21 cellular contexts compared by ENCODE assay signal in the genomic region with DNA sequence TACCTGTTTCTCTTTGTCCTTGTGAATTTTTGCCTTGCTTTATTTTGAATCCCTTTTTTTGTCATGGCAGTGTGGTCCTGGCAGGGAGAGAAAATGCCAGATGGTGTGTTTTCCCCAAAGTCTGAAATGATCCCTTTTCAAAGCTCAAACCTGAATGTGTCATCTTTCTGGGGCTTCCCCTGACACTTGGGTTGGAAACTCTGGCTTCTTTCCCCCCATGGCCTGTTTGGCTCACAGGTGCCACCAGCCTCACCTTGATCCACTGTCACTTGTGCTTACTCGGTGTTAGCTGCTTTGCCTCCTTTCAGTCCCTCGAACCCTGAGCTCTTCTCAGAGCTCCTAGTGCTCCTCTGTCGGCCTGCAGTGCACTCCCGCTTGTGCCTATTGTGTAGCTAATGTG. TPM values are rescaled to one million over a fixed set of nuclear protein-coding genes. Genes with fewer than 3 reads are reported as not detected.
DNase-seq lines count a peak whose midpoint lies in the region; ATAC-seq, FAIRE-seq and TF ChIP-seq lines count a peak whose summit lies in the region.
"Had no signal": no experiment of that assay in that cellular context is flagged by ENCODE, and none has a peak within 500 bp of the region (broad histone marks: within the 10 kb centered on the region; RNA-seq: fewer than 3 reads in every experiment).

No MANE protein-coding gene starts in this region.

- H3K27me3 Mint-ChIP-seq in activated CD4-positive, alpha-beta T cell treated with anti-CD3 and anti-CD28 coated beads for 36 hours = no peaks in the 10 kb centered on the region
- no peaks in the 10 kb centered on the region for H3K27me3 Mint-ChIP-seq in stimulated activated naive CD8-positive, alpha-beta T cell treated with anti-CD3 and anti-CD28 coated beads, Interleukin-15, amount 100 ng/mL, for 72 hours
- no peaks in the 10 kb centered on the region for H3K27me3 Mint-ChIP-seq in activated T-helper 17 cell treated with anti-CD3 and anti-CD28 coated beads, Interleukin-2, amount 50 U/mL, for 72 hours
- no peaks in the 10 kb centered on the region for H3K27me3 Mint-ChIP-seq in stimulated activated naive CD8-positive, alpha-beta T cell treated with anti-CD3 and anti-CD28 coated beads, Interleukin-15, Interleukin-2, amounts not matched to agents 100 ng/mL and 50 ng/mL, for 24 hours
- H3K27me3 Mint-ChIP-seq in MCF 10A (ENCODE audit: insufficient read depth, unreplicated experiment) = no peaks in the 10 kb centered on the region
- H3K27me3 Mint-ChIP-seq: CD8-positive, alpha-beta memory T cell had no signal

- peak; percentile 16 for DNase-seq in activated CD4-positive, alpha-beta T cell treated with anti-CD3 and anti-CD28 coated beads for 36 hours
- DNase-seq in activated CD4-positive, alpha-beta T cell treated with anti-CD3 and anti-CD28 coated beads, Interleukin-2, amount 50 U/mL, for 4 hours = no peak
- DNase-seq in stimulated activated naive CD8-positive, alpha-beta T cell treated with anti-CD3 and anti-CD28 coated beads, Interleukin-15, Interleukin-2, amounts not matched to agents 100 U/mL and 50 U/mL, for 24 hours = no peak
- DNase-seq in stimulated activated naive CD8-positive, alpha-beta T cell treated with anti-CD3 and anti-CD28 coated beads, Interleukin-15, amount 100 ng/mL, for 72 hours = no peak
- no peak for DNase-seq in MCF 10A (ENCODE audit: unreplicated experiment)
- no peak for DNase-seq in D721Med (ENCODE audit: insufficient read length, low spot score)
- DNase-seq: DND-41, GDM1, GOT3, NCI-H1417 treated with DMSO at 0.1 percent for 48 hours, NCI-H1930, NCI-H510A, NCI-H774, Peyer's patch had no signal

- H3K36me3 Mint-ChIP-seq in activated CD4-positive, alpha-beta T cell treated with anti-CD3 and anti-CD28 coated beads for 36 hours (ENCODE audit: low read depth) = peaks cover 30% of the 10 kb centered on the region
- peaks cover 15% of the 10 kb centered on the region for H3K36me3 Mint-ChIP-seq in activated T-helper 17 cell treated with anti-CD3 and anti-CD28 coated beads, Interleukin-2, amount 50 U/mL, for 72 hours (ENCODE audit: low read depth)
- peaks cover 42% of the 10 kb centered on the region for H3K36me3 Mint-ChIP-seq in stimulated activated naive CD8-positive, alpha-beta T cell treated with anti-CD3 and anti-CD28 coated beads, Interleukin-15, Interleukin-2, amounts not matched to agents 100 ng/mL and 50 ng/mL, for 24 hours (ENCODE audit: low read depth)
- H3K36me3 Mint-ChIP-seq in MCF 10A (ENCODE audit: insufficient read depth, unreplicated experiment) = peaks cover 16% of the 10 kb centered on the region
- H3K36me3 Mint-ChIP-seq: CD8-positive, alpha-beta memory T cell had no signal

- intact Hi-C loops in activated CD4-positive, alpha-beta T cell treated with anti-CD3 and anti-CD28 coated beads for 36 hours (cut with DNase I, micrococcal nuclease) = no loop called here
- intact Hi-C loops in MCF 10A (cut with micrococcal nuclease) = no loop called here

- no peak for FAIRE-seq in D721Med (lab: Jason Lieb, UNC)
- FAIRE-seq: A204.1, GM12878, GM18507 had no signal

- H3K27ac Mint-ChIP-seq in activated CD4-positive, alpha-beta T cell treated with anti-CD3 and anti-CD28 coated beads for 36 hours = peak overlapping the region; percentile 77
- peak overlapping the region in 1 of 2 donors; percentile 90 for H3K27ac Mint-ChIP-seq in stimulated activated naive CD8-positive, alpha-beta T cell treated with anti-CD3 and anti-CD28 coated beads, Interleukin-15, amount 100 ng/mL, for 72 hours
- peak overlapping the region; percentile 46 for H3K27ac Mint-ChIP-seq in activated T-helper 17 cell treated with anti-CD3 and anti-CD28 coated beads, Interleukin-2, amount 50 U/mL, for 72 hours
- peak overlapping the region; percentile 47 for H3K27ac Mint-ChIP-seq in stimulated activated naive CD8-positive, alpha-beta T cell treated with anti-CD3 and anti-CD28 coated beads, Interleukin-15, Interleukin-2, amounts not matched to agents 100 ng/mL and 50 ng/mL, for 24 hours
- no peak overlapping the region for H3K27ac Mint-ChIP-seq in MCF 10A (ENCODE audit: low read depth, unreplicated experiment)
- H3K27ac Mint-ChIP-seq: CD8-positive, alpha-beta memory T cell had no signal

- POLR2A ChIA-PET in activated CD4-positive, alpha-beta T cell treated with anti-CD3 and anti-CD28 coated beads for 36 hours (lab: Charles Lee) = interaction anchor here (0.6 kb wide), 1 partner anchor 17 kb away, joined by 3 read pairs; no protein-coding TSS in a partner anchor
- POLR2A ChIA-PET in MCF 10A (lab: Yijun Ruan, JAX) = interaction anchor here (1.1 kb wide), 1 partner anchor 232 kb away, joined by 3 read pairs; a partner anchor contains a TSS

- H3K4me1 Mint-ChIP-seq in activated CD4-positive, alpha-beta T cell treated with anti-CD3 and anti-CD28 coated beads for 36 hours = peaks cover 9% of the 10 kb centered on the region
- peaks cover 12% of the 10 kb centered on the region for H3K4me1 Mint-ChIP-seq in stimulated activated naive CD8-positive, alpha-beta T cell treated with anti-CD3 and anti-CD28 coated beads, Interleukin-15, amount 100 ng/mL, for 72 hours
- peaks cover 9% of the 10 kb centered on the region for H3K4me1 Mint-ChIP-seq in activated T-helper 17 cell treated with anti-CD3 and anti-CD28 coated beads, Interleukin-2, amount 50 U/mL, for 72 hours
- H3K4me1 Mint-ChIP-seq in stimulated activated naive CD8-positive, alpha-beta T cell treated with anti-CD3 and anti-CD28 coated beads, Interleukin-15, Interleukin-2, amounts not matched to agents 100 ng/mL and 50 ng/mL, for 24 hours (ENCODE audit: low read depth) = peaks cover 11% of the 10 kb centered on the region
- H3K4me1 Mint-ChIP-seq in MCF 10A (ENCODE audit: insufficient read depth, unreplicated experiment) = no peaks in the 10 kb centered on the region
- H3K4me1 Mint-ChIP-seq: CD8-positive, alpha-beta memory T cell had no signal

- no peak for TF ChIP-seq CTCF in MCF 10A (IDR thresholded peaks at IDR 0.05; ENCODE audit: unreplicated experiment)
- TF ChIP-seq CTCF in D721Med (IDR thresholded peaks at IDR 0.05; ENCODE audit: insufficient read depth, missing control alignments) = no peak

- H3K4me3 Mint-ChIP-seq in activated CD4-positive, alpha-beta T cell treated with anti-CD3 and anti-CD28 coated beads for 36 hours = no peak overlapping the region
- no peak overlapping the region for H3K4me3 Mint-ChIP-seq in stimulated activated naive CD8-positive, alpha-beta T cell treated with anti-CD3 and anti-CD28 coated beads, Interleukin-15, amount 100 ng/mL, for 72 hours
- no peak overlapping the region for H3K4me3 Mint-ChIP-seq in activated T-helper 17 cell treated with anti-CD3 and anti-CD28 coated beads, Interleukin-2, amount 50 U/mL, for 72 hours
- no peak overlapping the region for H3K4me3 Mint-ChIP-seq in stimulated activated naive CD8-positive, alpha-beta T cell treated with anti-CD3 and anti-CD28 coated beads, Interleukin-15, Interleukin-2, amounts not matched to agents 100 ng/mL and 50 ng/mL, for 24 hours
- H3K4me3 Mint-ChIP-seq in MCF 10A (ENCODE audit: unreplicated experiment) = no peak overlapping the region
- H3K4me3 Mint-ChIP-seq: CD8-positive, alpha-beta memory T cell had no signal

- no peaks in the 10 kb centered on the region for H3K9me3 Mint-ChIP-seq in activated CD4-positive, alpha-beta T cell treated with anti-CD3 and anti-CD28 coated beads for 36 hours (ENCODE audit: low read depth)
- H3K9me3 Mint-ChIP-seq in stimulated activated naive CD8-positive, alpha-beta T cell treated with anti-CD3 and anti-CD28 coated beads, Interleukin-15, amount 100 ng/mL, for 72 hours = no peaks in the 10 kb centered on the region
- H3K9me3 Mint-ChIP-seq in activated T-helper 17 cell treated with anti-CD3 and anti-CD28 coated beads, Interleukin-2, amount 50 U/mL, for 72 hours = no peaks in the 10 kb centered on the region
- no peaks in the 10 kb centered on the region for H3K9me3 Mint-ChIP-seq in stimulated activated naive CD8-positive, alpha-beta T cell treated with anti-CD3 and anti-CD28 coated beads, Interleukin-15, Interleukin-2, amounts not matched to agents 100 ng/mL and 50 ng/mL, for 24 hours
- no peaks in the 10 kb centered on the region for H3K9me3 Mint-ChIP-seq in MCF 10A (ENCODE audit: unreplicated experiment)
- H3K9me3 Mint-ChIP-seq: CD8-positive, alpha-beta memory T cell had no signal

- no peak for ATAC-seq in activated CD4-positive, alpha-beta T cell treated with anti-CD3 and anti-CD28 coated beads for 36 hours
- peak; percentile 56 for ATAC-seq in stimulated activated naive CD8-positive, alpha-beta T cell treated with anti-CD3 and anti-CD28 coated beads, Interleukin-15, Interleukin-2, amounts not matched to agents 100 U/mL and 50 U/mL, for 24 hours
- no peak for ATAC-seq in stimulated activated naive CD8-positive, alpha-beta T cell treated with anti-CD3 and anti-CD28 coated beads, Interleukin-15, amount 100 ng/mL, for 72 hours
- ATAC-seq in activated T-helper 17 cell treated with anti-CD3 and anti-CD28 coated beads, Interleukin-2, amount 50 U/mL, for 72 hours (replicated peaks) = peak; percentile 61
- ATAC-seq: GM12878, Right ventricle myocardium inferior had no signal

- BruUV-seq in MCF 10A (replicated peaks; lab: Mats Ljungman, UMichigan) = no TSS peak

- CTCF ChIA-PET in activated CD4-positive, alpha-beta T cell treated with anti-CD3 and anti-CD28 coated beads for 36 hours (lab: Charles Lee) = interaction anchor here (0.8 kb wide), 2 partner anchors 151 to 241 kb away, joined by 3 to 4 read pairs; no protein-coding TSS in a partner anchor
- CTCF ChIA-PET in MCF 10A (lab: Yijun Ruan, JAX) = interaction anchor here (0.6 to 6.6 kb wide), 8 partner anchors 11 to 696 kb away, joined by 3 to 59 read pairs (median 4); no protein-coding TSS in a partner anchor

RNA-seq across cellular contexts. Expression of a gene that starts 22.3 kb away (rescaled TPM):
- 100 to 1,000 TPM in 1 of 2 experiments, 10 to 100 TPM in 1; 99.8 to 113 TPM for total RNA-seq in activated CD4-positive, alpha-beta T cell treated with anti-CD3 and anti-CD28 coated beads for 36 hours
- total RNA-seq in activated T-helper 17 cell treated with anti-CD3 and anti-CD28 coated beads, Interleukin-2, amount 50 U/mL, for 72 hours = 10 to 100 TPM; 41.4 to 95.5 TPM
- total RNA-seq in MCF 10A (2022) = 16.4 and 44.3 TPM in 2 replicates

RNA-seq across cellular contexts. Expression of a gene that starts 37.6 kb away (rescaled TPM):
- total RNA-seq in activated CD4-positive, alpha-beta T cell treated with anti-CD3 and anti-CD28 coated beads for 36 hours = under 1 TPM in 1 of 2 experiments, not detected in 1; 0.23 TPM
- total RNA-seq in activated T-helper 17 cell treated with anti-CD3 and anti-CD28 coated beads, Interleukin-2, amount 50 U/mL, for 72 hours = not detected
- not detected in 2 replicates for total RNA-seq in MCF 10A (2022)
- total RNA-seq: CD8-positive, alpha-beta memory T cell; Peyer's patch; Right ventricle myocardium inferior had no signal

Comparison
In these comparisons a context has a peak if more than half of its experiments do, and no peak if none do; other contexts are left out.
1. ATAC-seq: peak in stimulated activated naive CD8-positive, alpha-beta T cell treated with anti-CD3 and anti-CD28 coated beads, Interleukin-15, Interleukin-2, amounts not matched to agents 100 U/mL and 50 U/mL, for 24 hours (single experiment) and activated T-helper 17 cell treated with anti-CD3 and anti-CD28 coated beads, Interleukin-2, amount 50 U/mL, for 72 hours (single experiment); none in activated CD4-positive, alpha-beta T cell treated with anti-CD3 and anti-CD28 coated beads for 36 hours (single experiment) and stimulated activated naive CD8-positive, alpha-beta T cell treated with anti-CD3 and anti-CD28 coated beads, Interleukin-15, amount 100 ng/mL, for 72 hours (single experiment).